1 cellular context compared by ENCODE assay signal in genomic region chr16:11978080-11978479, GRCh38.
TF ChIP-seq lines count a peak whose summit lies in the region.

No MANE protein-coding gene starts in this region.

TF ChIP-seq in HepG2, 621 proteins besides CTCF, POLR2A, EP300 and RAD21:
- TF ChIP-seq STAG1 (CRISPR knock-in tag; IDR thresholded peaks at IDR 0.05) (no peak), STAT5B (CRISPR knock-in tag; IDR thresholded peaks at IDR 0.05) (no peak), SCMH1 (CRISPR knock-in tag; IDR thresholded peaks at IDR 0.05; ENCODE audit: borderline replicate concordance) (no peak), ZNF7 (CRISPR knock-in tag; IDR thresholded peaks at IDR 0.05) (no peak), ZNF670 (CRISPR knock-in tag; IDR thresholded peaks at IDR 0.05; ENCODE audit: borderline replicate concordance) (no peak), NR2C2 (CRISPR knock-in tag; IDR thresholded peaks at IDR 0.05; ENCODE audit: borderline replicate concordance) (0 out of 2 replicates have a peak, but pooled peaks have one; percentile 6)
